In the genomic region with DNA sequence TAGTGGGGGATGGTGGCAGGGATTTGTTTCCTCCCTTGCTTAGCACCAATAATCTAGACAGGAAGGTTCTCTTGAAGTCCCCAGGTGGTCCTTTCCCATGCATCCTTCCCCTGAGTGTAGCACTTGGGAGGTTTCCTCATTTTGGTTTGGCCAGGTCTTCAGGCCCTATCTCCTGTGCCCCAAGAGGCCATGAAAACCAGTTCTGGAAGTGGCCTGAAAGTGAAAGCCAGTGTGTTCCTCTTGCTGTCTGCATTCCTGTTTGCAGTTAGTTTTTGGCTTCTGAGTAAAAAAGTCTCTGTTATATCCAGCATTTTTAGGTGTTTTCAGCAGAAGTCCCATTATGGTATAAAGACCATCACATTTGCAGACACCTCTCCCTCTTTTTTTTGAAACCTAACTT, we compare ENCODE assay signal across 6 cellular contexts.
"Had no signal": no experiment of that assay in that cellular context is flagged by ENCODE, and none has a peak within 500 bp of the region (broad histone marks: within the 10 kb centered on the region; RNA-seq: fewer than 3 reads in every experiment).

No MANE protein-coding gene starts in this region.

- H3K27ac Mint-ChIP-seq: activated naive CD4-positive, alpha-beta T cell treated with anti-CD3 and anti-CD28 coated beads, Interleukin-2, amount 50 U/mL, for 72 hours had no signal

- ATAC-seq: activated naive CD4-positive, alpha-beta T cell treated with anti-CD3 and anti-CD28 coated beads, Interleukin-2, amount 50 U/mL, for 72 hours; esophagus mucosa; lower lobe of right lung; naive thymus-derived CD4-positive, alpha-beta T cell had no signal

- H3K9me3 Mint-ChIP-seq: activated naive CD4-positive, alpha-beta T cell treated with anti-CD3 and anti-CD28 coated beads, Interleukin-2, amount 50 U/mL, for 72 hours; naive thymus-derived CD4-positive, alpha-beta T cell had no signal

- DNase-seq: activated effector memory CD4-positive, alpha-beta T cell treated with anti-CD3 and anti-CD28 coated beads, Interleukin-2, amount 50 U/mL, for 16 hours; hypothalamus; lower lobe of right lung; naive thymus-derived CD4-positive, alpha-beta T cell had no signal

- H3K27me3 Mint-ChIP-seq: naive thymus-derived CD4-positive, alpha-beta T cell had no signal

- H3K4me3 Mint-ChIP-seq: naive thymus-derived CD4-positive, alpha-beta T cell had no signal
